In genomic region chr2:27070653-27071276, GRCh38 we compare ENCODE assay signal across 8 cellular contexts. TPM values are rescaled to one million over a fixed set of nuclear protein-coding genes. Genes with fewer than 3 reads are reported as not detected.
DNase-seq lines count a peak whose midpoint lies in the region; ATAC-seq and TF ChIP-seq lines count a peak whose summit lies in the region.

No MANE protein-coding gene starts in this region.

- H3K4me1 ChIP-seq in HEK293 (ENCODE audit: control insufficient read depth, insufficient read depth, low read length) (peaks cover 14% of the 10 kb centered on the region), left ventricle myocardium inferior (peaks cover 75% of the 10 kb centered on the region), spleen (peaks cover 36 to 88% (median 67%) of the 10 kb centered on the region in 6 donors)

- intact Hi-C loops in left ventricle myocardium inferior (cut with micrococcal nuclease) = no loop called here
- intact Hi-C loops in spleen (cut with DNase I; ENCODE audit: low total_unique reads) = no loop called here

- TF ChIP-seq CTCF in HEK293 (tag by site-specific recombination; IDR thresholded peaks at IDR 0.05) (no peak), VCaP (conservative IDR thresholded peaks at IDR 0.05) (no peak), left ventricle myocardium inferior (IDR thresholded peaks at IDR 0.05; ENCODE audit: borderline replicate concordance) (no peak), spleen (IDR thresholded peaks at IDR 0.05 in 8 of 11, conservative IDR thresholded peaks at IDR 0.05 in 3 of 11) (no peak)

- CTCF ChIA-PET in HEK293 (lab: Yijun Ruan, JAX) = interaction anchor here (0.8 to 1.1 kb wide), 3 partner anchors 10 to 17 kb away, joined by 3 to 4 read pairs (median 3); no protein-coding TSS in a partner anchor

- H3K9me3 ChIP-seq in HEK293 (ENCODE audit: control insufficient read depth, insufficient read depth, low read depth, low read length) (no peaks in the 10 kb centered on the region), left ventricle myocardium inferior (replicated peaks) (no peaks in the 10 kb centered on the region), spleen (no peaks in the 10 kb centered on the region)

- WGBS in spleen, 5 donors = 2 to 7% (median 5%) methylated on average over 11 of the region's 11 CpGs

- H3K27ac ChIP-seq in HEK293 (ENCODE audit: extremely low read depth, low read depth, low read length) = peak overlapping the region; percentile 66; the same call in 1 of the 2 replicates
- peak overlapping the region; percentile 85 for H3K27ac ChIP-seq in VCaP
- peak overlapping the region; percentile 93 for H3K27ac ChIP-seq in left ventricle myocardium inferior (replicated peaks)
- peak overlapping the region; percentile 78 to 97 (median 94) for H3K27ac ChIP-seq in spleen

- POLR2A ChIA-PET in HEK293 (lab: Yijun Ruan, JAX) = interaction anchor here (0.6 to 3.6 kb wide), 11 partner anchors 8 to 339 kb away, joined by 3 to 61 read pairs (median 6); partner anchors contain the start of genes AGBL5, KHK, PPM1G and PREB

- TF ChIP-seq POLR2A in spleen (IDR thresholded peaks at IDR 0.05) = no peak

- DNase-seq in left ventricle myocardium inferior (no peak), spleen (peak; percentile 51), NCI-H748 treated with DMSO at 0.1 percent for 48 hours (lab: John Stamatoyannopoulos, UW) (no peak), GM19238 (ENCODE audit: insufficient read length, low spot score) (no peak)

- ATAC-seq in GM19463 (IDR thresholded peaks at IDR 0.05; ENCODE audit: unreplicated experiment) (no peak), GM19351 (IDR thresholded peaks at IDR 0.05; ENCODE audit: unreplicated experiment) (no peak)

- peak overlapping the region; percentile 90 for H3K4me3 ChIP-seq in HEK293 (ENCODE audit: low read depth, low read length)
- H3K4me3 ChIP-seq in left ventricle myocardium inferior = peak overlapping the region; percentile 94
- peak overlapping the region; percentile 43 to 94 (median 88) for H3K4me3 ChIP-seq in spleen

- H3K27me3 ChIP-seq in left ventricle myocardium inferior (ENCODE audit: low read depth) (no peaks in the 10 kb centered on the region), spleen (replicated peaks in 1 of 7) (no peaks in the 10 kb centered on the region)

- H3K36me3 ChIP-seq in HEK293 (ENCODE audit: control insufficient read depth in 2 of 2, insufficient read depth in 1 of 2, low read length in 2 of 2) = peaks cover 0 to 41% of the 10 kb centered on the region in 2 experiments; a peak in 1 of 3 replicates
- peaks cover 29% of the 10 kb centered on the region for H3K36me3 ChIP-seq in left ventricle myocardium inferior
- peaks cover 0 to 46% (median 25%) of the 10 kb centered on the region in 6 donors for H3K36me3 ChIP-seq in spleen

TF ChIP-seq in HEK293, 187 proteins besides CTCF, POLR2A, EP300 and RAD21:
- TF ChIP-seq ZNF501 (tag by site-specific recombination; IDR thresholded peaks at IDR 0.05) (no peak), IKZF3 (tag by site-specific recombination; IDR thresholded peaks at IDR 0.05) (no peak), KLF9 (tag by site-specific recombination; IDR thresholded peaks at IDR 0.05; ENCODE audit: low read depth) (no peak), HOXD13 (CRISPR knock-in tag; IDR thresholded peaks at IDR 0.05; ENCODE audit: borderline replicate concordance) (no peak), ZNF211 (tag by site-specific recombination; IDR thresholded peaks at IDR 0.05; ENCODE audit: low read depth) (no peak), INSM2 (tag by site-specific recombination; IDR thresholded peaks at IDR 0.05) (no peak), ZNF324 (tag by site-specific recombination; IDR thresholded peaks at IDR 0.05) (no peak), ZNF202 (tag by site-specific recombination; IDR thresholded peaks at IDR 0.05; ENCODE audit: borderline replicate concordance) (no peak), ZNF302 (tag by site-specific recombination; IDR thresholded peaks at IDR 0.05; ENCODE audit: low read depth) (no peak), ZFP41 (tag by site-specific recombination; IDR thresholded peaks at IDR 0.05; ENCODE audit: borderline replicate concordance) (no peak), ZNF169 (tag by site-specific recombination; IDR thresholded peaks at IDR 0.05) (no peak), SALL2 (tag by site-specific recombination; IDR thresholded peaks at IDR 0.05; ENCODE audit: borderline replicate concordance) (no peak), ZBTB20 (tag by site-specific recombination; IDR thresholded peaks at IDR 0.05) (no peak; the same call in 1 of the 2 replicates), RBAK (tag by site-specific recombination; IDR thresholded peaks at IDR 0.05) (no peak), ZBTB11 (tag by site-specific recombination; conservative IDR thresholded peaks at IDR 0.05; ENCODE audit: low read depth) (no peak), ZNF558 (tag by site-specific recombination; IDR thresholded peaks at IDR 0.05) (no peak), ZNF433 (tag by site-specific recombination; IDR thresholded peaks at IDR 0.05; ENCODE audit: low read depth) (no peak)

RNA-seq across cellular contexts. Expression of gene OST4, which starts 0.7 kb away (rescaled TPM):
- total RNA-seq in left ventricle myocardium inferior (354 TPM), spleen (100 to 1,000 TPM; 197 to 292 (median 235) TPM)
- 100 to 1,000 TPM; 418 to 556 (median 523) TPM for polyA plus RNA-seq in spleen

RNA-seq across cellular contexts. Expression of gene EMILIN1, which starts 7.7 kb away (rescaled TPM):
- 18.4 TPM for total RNA-seq in left ventricle myocardium inferior
- total RNA-seq in spleen = 100 to 1,000 TPM in 6 of 7 donors, 10 to 100 TPM in 1; 62.5 to 152 (median 112) TPM
- 10 to 100 TPM; 18.3 to 71.4 (median 40.7) TPM for polyA plus RNA-seq in spleen

RNA-seq across cellular contexts. Expression of gene KHK, which starts 15.8 kb away (rescaled TPM):
- total RNA-seq in left ventricle myocardium inferior (2.9 TPM), spleen (1 to 10 TPM; 3.3 to 8.3 (median 3.6) TPM)
- polyA plus RNA-seq in spleen = 1 to 10 TPM; 3.3 to 6.4 (median 4.4) TPM

RNA-seq across cellular contexts. Expression of gene AGBL5, which starts 19.3 kb away (rescaled TPM):
- 10.0 TPM for total RNA-seq in left ventricle myocardium inferior
- total RNA-seq in spleen = 10 to 100 TPM; 11.6 to 18.6 (median 14.9) TPM
- polyA plus RNA-seq in spleen = 10 to 100 TPM in 1 of 3 donors, 1 to 10 TPM in 2; 7.1 to 10.5 (median 8.0) TPM

RNA-seq across cellular contexts. Expression of gene TMEM214, which starts 38.0 kb away (rescaled TPM):
- 31.4 TPM for total RNA-seq in left ventricle myocardium inferior
- total RNA-seq in spleen = 10 to 100 TPM; 56.1 to 93.1 (median 73.0) TPM
- 10 to 100 TPM; 22.3 to 48.9 (median 26.8) TPM for polyA plus RNA-seq in spleen
